1 cellular context compared by ENCODE assay signal in the genomic region with DNA sequence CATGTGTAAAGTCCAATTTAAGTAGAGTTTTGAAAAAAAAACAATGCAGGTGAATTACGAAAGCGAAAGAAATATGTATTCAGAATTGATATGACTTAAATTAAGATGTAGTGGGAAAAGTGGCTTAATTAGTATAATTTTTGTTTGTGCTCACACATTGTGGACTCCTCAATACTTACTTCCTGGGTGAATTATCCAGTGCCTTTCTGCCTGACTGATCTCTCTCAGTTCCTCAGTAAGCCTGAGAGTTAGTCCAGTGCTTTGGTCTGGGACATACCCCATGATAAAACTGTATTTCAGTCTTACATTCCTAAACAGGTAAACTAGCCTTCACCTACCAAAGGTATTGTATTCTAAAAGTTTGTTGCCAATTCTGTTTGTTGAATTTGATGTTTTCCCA.
TF ChIP-seq lines count a peak whose summit lies in the region.

No MANE protein-coding gene starts in this region.

TF ChIP-seq in A549, 52 proteins besides CTCF, POLR2A, EP300 and RAD21 (continued from another document):
- TF ChIP-seq, protein P1, sequence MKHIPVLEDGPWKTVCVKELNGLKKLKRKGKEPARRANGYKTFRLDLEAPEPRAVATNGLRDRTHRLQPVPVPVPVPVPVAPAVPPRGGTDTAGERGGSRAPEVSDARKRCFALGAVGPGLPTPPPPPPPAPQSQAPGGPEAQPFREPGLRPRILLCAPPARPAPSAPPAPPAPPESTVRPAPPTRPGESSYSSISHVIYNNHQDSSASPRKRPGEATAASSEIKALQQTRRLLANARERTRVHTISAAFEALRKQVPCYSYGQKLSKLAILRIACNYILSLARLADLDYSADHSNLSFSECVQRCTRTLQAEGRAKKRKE (CRISPR knock-in tag; IDR thresholded peaks at IDR 0.05; ENCODE audit: low read depth) = no peak
- TF ChIP-seq EHF (CRISPR knock-in tag; IDR thresholded peaks at IDR 0.05) = no peak
- TF ChIP-seq, protein P2, sequence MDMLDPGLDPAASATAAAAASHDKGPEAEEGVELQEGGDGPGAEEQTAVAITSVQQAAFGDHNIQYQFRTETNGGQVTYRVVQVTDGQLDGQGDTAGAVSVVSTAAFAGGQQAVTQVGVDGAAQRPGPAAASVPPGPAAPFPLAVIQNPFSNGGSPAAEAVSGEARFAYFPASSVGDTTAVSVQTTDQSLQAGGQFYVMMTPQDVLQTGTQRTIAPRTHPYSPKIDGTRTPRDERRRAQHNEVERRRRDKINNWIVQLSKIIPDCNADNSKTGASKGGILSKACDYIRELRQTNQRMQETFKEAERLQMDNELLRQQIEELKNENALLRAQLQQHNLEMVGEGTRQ (IDR thresholded peaks at IDR 0.05) = no peak
- TF ChIP-seq MAFK (IDR thresholded peaks at IDR 0.05; ENCODE audit: partially characterized antibody) = no peak
- TF ChIP-seq HOXB13 (CRISPR knock-in tag; IDR thresholded peaks at IDR 0.05; ENCODE audit: low read depth) = no peak
- TF ChIP-seq, protein P3, sequence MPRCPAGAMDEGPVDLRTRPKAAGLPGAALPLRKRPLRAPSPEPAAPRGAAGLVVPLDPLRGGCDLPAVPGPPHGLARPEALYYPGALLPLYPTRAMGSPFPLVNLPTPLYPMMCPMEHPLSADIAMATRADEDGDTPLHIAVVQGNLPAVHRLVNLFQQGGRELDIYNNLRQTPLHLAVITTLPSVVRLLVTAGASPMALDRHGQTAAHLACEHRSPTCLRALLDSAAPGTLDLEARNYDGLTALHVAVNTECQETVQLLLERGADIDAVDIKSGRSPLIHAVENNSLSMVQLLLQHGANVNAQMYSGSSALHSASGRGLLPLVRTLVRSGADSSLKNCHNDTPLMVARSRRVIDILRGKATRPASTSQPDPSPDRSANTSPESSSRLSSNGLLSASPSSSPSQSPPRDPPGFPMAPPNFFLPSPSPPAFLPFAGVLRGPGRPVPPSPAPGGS (IDR thresholded peaks at IDR 0.05) = no peak
- no peak for TF ChIP-seq CBX2 (IDR thresholded peaks at IDR 0.05; ENCODE audit: borderline replicate concordance, low read depth)
- TF ChIP-seq CHD4 (IDR thresholded peaks at IDR 0.05; ENCODE audit: borderline replicate concordance) = no peak
- no peak for TF ChIP-seq CHD2 (IDR thresholded peaks at IDR 0.05; ENCODE audit: low read length, partially characterized antibody)
- no peak for TF ChIP-seq HOXB5 (CRISPR knock-in tag; IDR thresholded peaks at IDR 0.05)
- TF ChIP-seq, protein P4, sequence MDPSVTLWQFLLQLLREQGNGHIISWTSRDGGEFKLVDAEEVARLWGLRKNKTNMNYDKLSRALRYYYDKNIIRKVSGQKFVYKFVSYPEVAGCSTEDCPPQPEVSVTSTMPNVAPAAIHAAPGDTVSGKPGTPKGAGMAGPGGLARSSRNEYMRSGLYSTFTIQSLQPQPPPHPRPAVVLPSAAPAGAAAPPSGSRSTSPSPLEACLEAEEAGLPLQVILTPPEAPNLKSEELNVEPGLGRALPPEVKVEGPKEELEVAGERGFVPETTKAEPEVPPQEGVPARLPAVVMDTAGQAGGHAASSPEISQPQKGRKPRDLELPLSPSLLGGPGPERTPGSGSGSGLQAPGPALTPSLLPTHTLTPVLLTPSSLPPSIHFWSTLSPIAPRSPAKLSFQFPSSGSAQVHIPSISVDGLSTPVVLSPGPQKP (IDR thresholded peaks at IDR 0.05; ENCODE audit: low read depth, low read length) = no peak
- no peak for TF ChIP-seq KDM5A (IDR thresholded peaks at IDR 0.05)
- TF ChIP-seq NR3C1 (IDR thresholded peaks at IDR 0.05) = no peak
- TF ChIP-seq RCOR1 (IDR thresholded peaks at IDR 0.05; ENCODE audit: low read depth, low read length) = no peak
- TF ChIP-seq, protein P5, sequence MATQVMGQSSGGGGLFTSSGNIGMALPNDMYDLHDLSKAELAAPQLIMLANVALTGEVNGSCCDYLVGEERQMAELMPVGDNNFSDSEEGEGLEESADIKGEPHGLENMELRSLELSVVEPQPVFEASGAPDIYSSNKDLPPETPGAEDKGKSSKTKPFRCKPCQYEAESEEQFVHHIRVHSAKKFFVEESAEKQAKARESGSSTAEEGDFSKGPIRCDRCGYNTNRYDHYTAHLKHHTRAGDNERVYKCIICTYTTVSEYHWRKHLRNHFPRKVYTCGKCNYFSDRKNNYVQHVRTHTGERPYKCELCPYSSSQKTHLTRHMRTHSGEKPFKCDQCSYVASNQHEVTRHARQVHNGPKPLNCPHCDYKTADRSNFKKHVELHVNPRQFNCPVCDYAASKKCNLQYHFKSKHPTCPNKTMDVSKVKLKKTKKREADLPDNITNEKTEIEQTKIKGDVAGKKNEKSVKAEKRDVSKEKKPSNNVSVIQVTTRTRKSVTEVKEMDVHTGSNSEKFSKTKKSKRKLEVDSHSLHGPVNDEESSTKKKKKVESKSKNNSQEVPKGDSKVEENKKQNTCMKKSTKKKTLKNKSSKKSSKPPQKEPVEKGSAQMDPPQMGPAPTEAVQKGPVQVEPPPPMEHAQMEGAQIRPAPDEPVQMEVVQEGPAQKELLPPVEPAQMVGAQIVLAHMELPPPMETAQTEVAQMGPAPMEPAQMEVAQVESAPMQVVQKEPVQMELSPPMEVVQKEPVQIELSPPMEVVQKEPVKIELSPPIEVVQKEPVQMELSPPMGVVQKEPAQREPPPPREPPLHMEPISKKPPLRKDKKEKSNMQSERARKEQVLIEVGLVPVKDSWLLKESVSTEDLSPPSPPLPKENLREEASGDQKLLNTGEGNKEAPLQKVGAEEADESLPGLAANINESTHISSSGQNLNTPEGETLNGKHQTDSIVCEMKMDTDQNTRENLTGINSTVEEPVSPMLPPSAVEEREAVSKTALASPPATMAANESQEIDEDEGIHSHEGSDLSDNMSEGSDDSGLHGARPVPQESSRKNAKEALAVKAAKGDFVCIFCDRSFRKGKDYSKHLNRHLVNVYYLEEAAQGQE (IDR thresholded peaks at IDR 0.05) = no peak
- no peak for TF ChIP-seq CBX8 (IDR thresholded peaks at IDR 0.05)
- TF ChIP-seq HDAC2 (IDR thresholded peaks at IDR 0.05) = no peak
- TF ChIP-seq EHMT2 (IDR thresholded peaks at IDR 0.05; ENCODE audit: low read depth) = no peak
- no peak for TF ChIP-seq GATA3 (IDR thresholded peaks at IDR 0.05; ENCODE audit: borderline replicate concordance)
